Comparison of ENCODE assay signal across 8 cellular contexts in the genomic region with DNA sequence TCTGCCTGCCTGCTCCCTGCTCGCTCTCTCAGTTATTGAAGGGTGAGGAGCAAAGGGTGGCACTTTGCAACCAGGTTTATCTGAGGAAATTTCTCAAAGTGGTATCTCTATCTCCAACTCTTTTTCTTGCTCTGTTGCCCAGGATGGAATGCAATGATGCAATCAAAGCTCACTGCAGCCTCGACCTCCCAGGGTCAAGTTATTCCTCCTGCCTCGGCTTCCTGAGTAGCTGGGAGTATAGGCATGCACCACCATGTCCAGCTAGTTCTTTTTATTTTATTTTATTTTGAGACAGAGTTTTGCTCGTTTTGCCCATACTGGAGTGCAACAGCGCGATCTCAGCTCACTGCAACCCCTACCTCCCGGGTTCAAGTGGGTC. TPM values are rescaled to one million over a fixed set of nuclear protein-coding genes. Genes with fewer than 3 reads are reported as not detected.
A peak's percentile ranks its signal among the peaks of the same experiment; 100 is the strongest.
DNase-seq lines count a peak whose midpoint lies in the region; ATAC-seq and TF ChIP-seq lines count a peak whose summit lies in the region.
"Had no signal": no experiment of that assay in that cellular context is flagged by ENCODE, and none has a peak within 500 bp of the region (broad histone marks: within the 10 kb centered on the region; RNA-seq: fewer than 3 reads in every experiment).

No MANE protein-coding gene starts in this region.

- H3K9ac ChIP-seq in HUES64 (ENCODE audit: low read depth, low read length) (peak overlapping the region; percentile 38; the same call in 1 of the 2 replicates), mammary epithelial cell (ENCODE audit: insufficient read depth, low read length) (no peak overlapping the region)

- peaks cover 6% of the 10 kb centered on the region for H3K79me2 ChIP-seq in mammary epithelial cell (ENCODE audit: insufficient read depth, low read length)

- no peak overlapping the region for H3K4me2 ChIP-seq in mammary epithelial cell (ENCODE audit: insufficient read depth, low read depth, low read length)

- TF ChIP-seq EP300 in stomach (IDR thresholded peaks at IDR 0.05), result no peak

- H3K4me3 ChIP-seq in HUES64 (ENCODE audit: low read length) (no peak overlapping the region), fibroblast of mammary gland (ENCODE audit: control insufficient read depth, low read depth, low read length) (no peak overlapping the region), stomach (no peak overlapping the region), mammary epithelial cell (replicated peaks in 1 of 3; ENCODE audit: insufficient read depth in 1 of 3, low read depth in 2 of 3, low read length in 3 of 3) (no peak overlapping the region)

- H3K36me3 ChIP-seq in HUES64 (ENCODE audit: insufficient read depth, low read length) (peaks cover 15% of the 10 kb centered on the region), stomach (peaks cover 0 to 25% (median 14%) of the 10 kb centered on the region in 4 donors), mammary epithelial cell (ENCODE audit: insufficient read depth, low read length) (peaks cover 3% of the 10 kb centered on the region)

- H4K20me1 ChIP-seq in mammary epithelial cell (ENCODE audit: insufficient read depth, low read length), result no peaks in the 10 kb centered on the region

- no peak overlapping the region for H2AFZ ChIP-seq in mammary epithelial cell (ENCODE audit: low read depth, low read length)

- H3K27ac Mint-ChIP-seq in activated T-helper 17 cell treated with anti-CD3 and anti-CD28 coated beads, Interleukin-2, amount 50 U/mL, for 72 hours, result no peak overlapping the region
- H3K27ac Mint-ChIP-seq: activated T-cell treated with anti-CD3 and anti-CD28 coated beads, Interleukin-2, amount 50 U/mL, for 24 hours had no signal

- H3K36me3 Mint-ChIP-seq in activated T-helper 17 cell treated with anti-CD3 and anti-CD28 coated beads, Interleukin-2, amount 50 U/mL, for 72 hours (ENCODE audit: low read depth), result peaks cover 7% of the 10 kb centered on the region

- in situ Hi-C loops in mammary epithelial cell (cut with MboI; ENCODE audit: low sequenced_read_pairs in 2 of 2), result no loop called here

- no peak for TF ChIP-seq POLR2A in stomach (IDR thresholded peaks at IDR 0.05)

- dilution Hi-C loops in mammary epithelial cell (cut with HindIII; ENCODE audit: low sequenced_read_pairs), result loop anchor here (5.0 kb wide), 1 partner anchor 38 kb away; no protein-coding TSS in a partner anchor

- no peak for ATAC-seq in activated T-helper 17 cell treated with anti-CD3 and anti-CD28 coated beads, Interleukin-2, amount 50 U/mL, for 72 hours (replicated peaks)

- CTCF ChIA-PET in mammary epithelial cell (lab: Charles Lee; ENCODE audit: low non-redundant PET), result no interaction called here

- BruUV-seq in mammary epithelial cell (replicated peaks; lab: Mats Ljungman, UMichigan), result no TSS peak

- H3K9me3 ChIP-seq in HUES64 (ENCODE audit: insufficient read depth, low read depth, low read length) (no peaks in the 10 kb centered on the region), stomach (no peaks in the 10 kb centered on the region), mammary epithelial cell (replicated peaks; ENCODE audit: insufficient read depth, low read length) (no peaks in the 10 kb centered on the region)

- intact Hi-C loops in stomach (cut with DNase I; ENCODE audit: low total_unique reads), result no loop called here
- intact Hi-C loops in mammary epithelial cell (cut with micrococcal nuclease), result no loop called here

- peaks cover 15% of the 10 kb centered on the region for H3K4me1 ChIP-seq in HUES64 (ENCODE audit: insufficient read depth, low read length)
- peaks cover 13 to 36% (median 26%) of the 10 kb centered on the region in 4 donors for H3K4me1 ChIP-seq in stomach
- peaks cover 17% of the 10 kb centered on the region for H3K4me1 ChIP-seq in mammary epithelial cell (ENCODE audit: insufficient read depth, low read length)

- no peaks in the 10 kb centered on the region for H3K27me3 Mint-ChIP-seq in activated T-helper 17 cell treated with anti-CD3 and anti-CD28 coated beads, Interleukin-2, amount 50 U/mL, for 72 hours
- H3K27me3 Mint-ChIP-seq: activated T-cell treated with anti-CD3 and anti-CD28 coated beads, Interleukin-2, amount 50 U/mL, for 24 hours had no signal

- no peak for TF ChIP-seq CTCF in fibroblast of mammary gland (conservative IDR thresholded peaks at IDR 0.05; ENCODE audit: control insufficient read depth, insufficient read depth, low read depth, low read length)
- no peak for TF ChIP-seq CTCF in stomach (IDR thresholded peaks at IDR 0.05)
- no peak for TF ChIP-seq CTCF in mammary epithelial cell (conservative IDR thresholded peaks at IDR 0.05 in 1 of 2, IDR thresholded peaks at IDR 0.05 in 1 of 2; ENCODE audit: extremely low read depth in 1 of 2, insufficient read depth in 1 of 2, low read depth in 1 of 2, low read length in 2 of 2)

- no peak overlapping the region for H3K4me3 Mint-ChIP-seq in activated T-helper 17 cell treated with anti-CD3 and anti-CD28 coated beads, Interleukin-2, amount 50 U/mL, for 72 hours
- H3K4me3 Mint-ChIP-seq: activated T-cell treated with anti-CD3 and anti-CD28 coated beads, Interleukin-2, amount 50 U/mL, for 24 hours had no signal

- H3K27me3 ChIP-seq in HUES64 (ENCODE audit: insufficient read depth, low read length) (no peaks in the 10 kb centered on the region), stomach (no peaks in the 10 kb centered on the region), mammary epithelial cell (ENCODE audit: insufficient read depth, low read length) (no peaks in the 10 kb centered on the region)

- DNase-seq in fibroblast of mammary gland (ENCODE audit: low read depth) (peak; percentile 51), stomach (no peak), epidermal melanocyte (ENCODE audit: insufficient read length, low spot score) (no peak), mammary epithelial cell (no peak)
- DNase-seq: activated T-cell treated with anti-CD3 and anti-CD28 coated beads, Interleukin-2, amount 50 U/mL, for 24 hours; occipital lobe had no signal

- peak overlapping the region; percentile 38 for H3K27ac ChIP-seq in HUES64 (ENCODE audit: low read depth, low read length)
- peak overlapping the region in 4 of 5 donors; percentile 24 to 58 (median 36) for H3K27ac ChIP-seq in stomach
- no peak overlapping the region for H3K27ac ChIP-seq in mammary epithelial cell (ENCODE audit: insufficient read depth, low read depth, low read length)

- H3K4me1 Mint-ChIP-seq in activated T-helper 17 cell treated with anti-CD3 and anti-CD28 coated beads, Interleukin-2, amount 50 U/mL, for 72 hours, result no peaks in the 10 kb centered on the region

- 82% methylated on average over 6 of the region's 7 CpGs for WGBS in HUES64
- 72 to 77% (median 74%) methylated on average over 7 of the region's 7 CpGs for WGBS in stomach, 5 donors
- 74% methylated on average over 7 of the region's 7 CpGs for WGBS in mammary epithelial cell (ENCODE audit: low coverage, missing lambda C conversion rate)

- no peaks in the 10 kb centered on the region for H3K9me3 Mint-ChIP-seq in activated T-helper 17 cell treated with anti-CD3 and anti-CD28 coated beads, Interleukin-2, amount 50 U/mL, for 72 hours
- H3K9me3 Mint-ChIP-seq: activated T-cell treated with anti-CD3 and anti-CD28 coated beads, Interleukin-2, amount 50 U/mL, for 24 hours had no signal

RNA-seq across cellular contexts. Expression of a gene that starts 4.9 kb away (rescaled TPM):
- polyA plus RNA-seq in HUES64 (2013, experiment 1 of 2), result 13.5 TPM
- polyA plus RNA-seq in HUES64 (2013, experiment 2 of 2), result 17.6 TPM
- total RNA-seq in stomach (10 to 100 TPM in 2 of 5 donors, 1 to 10 TPM in 2, under 1 TPM in 1; 0.73 to 24.6 (median 8.2) TPM), mammary epithelial cell (10 to 100 TPM in 1 of 2 donors, 1 to 10 TPM in 1; 1.0 to 15.2 TPM)
- polyA plus RNA-seq in stomach (1 to 10 TPM; 5.5 to 9.7 (median 8.2) TPM), mammary epithelial cell (3.2 TPM)
- total RNA-seq in activated T-helper 17 cell treated with anti-CD3 and anti-CD28 coated beads, Interleukin-2, amount 50 U/mL, for 72 hours, result 10 to 100 TPM; 13.0 to 16.6 TPM
- 6.4 TPM for polyA minus RNA-seq in mammary epithelial cell

RNA-seq across cellular contexts. Expression of a gene that starts 5.6 kb away (rescaled TPM):
- 157 TPM for polyA plus RNA-seq in HUES64 (2013, experiment 1 of 2)
- polyA plus RNA-seq in HUES64 (2013, experiment 2 of 2), result 183 TPM
- total RNA-seq in stomach (100 to 1,000 TPM in 2 of 5 donors, 10 to 100 TPM in 2, 1 to 10 TPM in 1; 4.9 to 258 (median 46.0) TPM), mammary epithelial cell (10 to 100 TPM; 28.2 to 99.3 TPM)
- polyA plus RNA-seq in stomach (10 to 100 TPM; 33.1 to 74.6 (median 71.6) TPM), mammary epithelial cell (117 TPM)
- 100 to 1,000 TPM; 171 to 175 TPM for total RNA-seq in activated T-helper 17 cell treated with anti-CD3 and anti-CD28 coated beads, Interleukin-2, amount 50 U/mL, for 72 hours
- polyA minus RNA-seq in mammary epithelial cell, result 257 TPM

RNA-seq across cellular contexts. Expression of a gene that starts 28.5 kb away (rescaled TPM):
- polyA plus RNA-seq in HUES64 (2013, experiment 1 of 2), result 6.6 TPM
- 7.3 TPM for polyA plus RNA-seq in HUES64 (2013, experiment 2 of 2)
- 10 to 100 TPM; 17.8 to 84.0 (median 31.4) TPM for total RNA-seq in stomach
- polyA plus RNA-seq in stomach, result 10 to 100 TPM; 19.7 to 32.2 (median 20.5) TPM
- total RNA-seq in activated T-helper 17 cell treated with anti-CD3 and anti-CD28 coated beads, Interleukin-2, amount 50 U/mL, for 72 hours, result 10 to 100 TPM in 1 of 2 donors, 1 to 10 TPM in 1; 7.0 to 14.5 TPM
- 10 to 100 TPM; 38.7 to 40.0 TPM for total RNA-seq in mammary epithelial cell
- 25.4 TPM for polyA plus RNA-seq in mammary epithelial cell
- 36.0 TPM for polyA minus RNA-seq in mammary epithelial cell

RNA-seq across cellular contexts. Expression of a gene that starts 28.7 kb away (rescaled TPM):
- polyA plus RNA-seq in HUES64 (2013, experiment 1 of 2), result 22.3 TPM
- polyA plus RNA-seq in HUES64 (2013, experiment 2 of 2), result 27.4 TPM
- total RNA-seq in stomach (10 to 100 TPM; 40.9 to 91.5 (median 52.3) TPM), mammary epithelial cell (10 to 100 TPM; 23.8 to 32.0 TPM)
- polyA plus RNA-seq in stomach (10 to 100 TPM; 26.9 to 35.2 (median 29.2) TPM), mammary epithelial cell (23.0 TPM)
- 10 to 100 TPM; 31.0 to 54.8 TPM for total RNA-seq in activated T-helper 17 cell treated with anti-CD3 and anti-CD28 coated beads, Interleukin-2, amount 50 U/mL, for 72 hours
- polyA minus RNA-seq in mammary epithelial cell, result 39.1 TPM

RNA-seq across cellular contexts. Expression of a gene that starts 29.9 kb away (rescaled TPM):
- polyA plus RNA-seq in HUES64 (2013, experiment 1 of 2), result not detected
- not detected for polyA plus RNA-seq in HUES64 (2013, experiment 2 of 2)
- 1 to 10 TPM in 2 of 5 donors, not detected in 3; 2.9 to 8.1 TPM for total RNA-seq in stomach
- polyA plus RNA-seq in stomach, result 10 to 100 TPM in 1 of 3 donors, 1 to 10 TPM in 1, not detected in 1; 2.8 to 10.1 TPM
- 1 to 10 TPM in 1 of 2 donors, not detected in 1; 5.7 TPM for total RNA-seq in activated T-helper 17 cell treated with anti-CD3 and anti-CD28 coated beads, Interleukin-2, amount 50 U/mL, for 72 hours
- total RNA-seq in mammary epithelial cell, result 100 to 1,000 TPM; 106 to 107 TPM
- polyA plus RNA-seq in mammary epithelial cell, result 166 TPM
- 99.5 TPM for polyA minus RNA-seq in mammary epithelial cell
- total RNA-seq: occipital lobe had no signal
